Comparison of ENCODE assay signal across 26 cellular contexts in genomic region chr1:68608289-68608688, GRCh38.
"Had no signal": no experiment of that assay in that cellular context is flagged by ENCODE, and none has a peak within 500 bp of the region (broad histone marks: within the 10 kb centered on the region; RNA-seq: fewer than 3 reads in every experiment).

No MANE protein-coding gene starts in this region.

- H3K27ac Mint-ChIP-seq: mesothelial cell of epicardium; naive B cell; natural killer cell treated with Interleukin-12 subunit alpha and Interleukin-12 subunit beta and Interleukin-15 and Interleukin-18, amount 100 ng/mL, for 72 hours had no signal

- H3K4me3 ChIP-seq: heart right ventricle, hepatocyte, left ventricle myocardium inferior, lung, pancreas, prostate gland, skin epidermis, suprapubic skin, thoracic aorta, tibial artery, uterus had no signal

- DNase-seq: heart right ventricle; islet precursor cell; left ventricle myocardium inferior; mesendoderm; naive B cell; nucleus accumbens; retina; right cardiac atrium; stimulated activated CD4-positive, alpha-beta T cell treated with anti-CD3 and anti-CD28 coated beads, Interleukin-12 subunit alpha, Interleukin-12 subunit beta, amount 100 ng/mL, for 4 hours; stimulated activated CD4-positive, alpha-beta T cell treated with anti-CD3 and anti-CD28 coated beads, Interleukin-15, amount 100 ng/mL, for 24 hours; stimulated activated CD4-positive, alpha-beta T cell treated with anti-CD3 and anti-CD28 coated beads, Interleukin-2, amount 100 ng/mL, for 24 hours; stimulated activated CD4-positive, alpha-beta T cell treated with anti-CD3 and anti-CD28 coated beads, Interleukin-4, amount 100 ng/mL, for 1 hour; stimulated activated naive CD4-positive, alpha-beta T cell treated with Interleukin-2 at 50 U/mL for 16 hours; tibial artery; trophoblast cell; uterus had no signal

- H3K27me3 ChIP-seq: heart right ventricle, hepatocyte, pancreas, suprapubic skin, tibial artery, uterus had no signal

- H3K4me1 Mint-ChIP-seq: mesothelial cell of epicardium, naive B cell had no signal

- H3K4me2 ChIP-seq: hepatocyte had no signal

- H3K4me3 Mint-ChIP-seq: mesothelial cell of epicardium; naive B cell; natural killer cell treated with Interleukin-12 subunit alpha and Interleukin-12 subunit beta and Interleukin-15 and Interleukin-18, amount 100 ng/mL, for 72 hours had no signal

- H2AFZ ChIP-seq: hepatocyte had no signal

- H3K27me3 Mint-ChIP-seq: naive B cell; natural killer cell treated with Interleukin-12 subunit alpha and Interleukin-12 subunit beta and Interleukin-15 and Interleukin-18, amount 100 ng/mL, for 72 hours had no signal

- H3K27ac ChIP-seq: heart right ventricle, hepatocyte, left ventricle myocardium inferior, pancreas, prostate gland, skin epidermis, suprapubic skin, thoracic aorta, tibial artery, uterus had no signal

- H3K79me2 ChIP-seq: hepatocyte had no signal

- H3K4me1 ChIP-seq: heart right ventricle, left ventricle myocardium inferior, pancreas, prostate gland, suprapubic skin, tibial artery, uterus had no signal

- H3K9me3 ChIP-seq: pancreas, prostate gland, suprapubic skin had no signal

- ATAC-seq: heart right ventricle, pancreas, right cardiac atrium, sciatic nerve had no signal

- H3K36me3 ChIP-seq: heart right ventricle, left ventricle myocardium inferior, pancreas, prostate gland, suprapubic skin, thoracic aorta, tibial artery, uterus had no signal

- FAIRE-seq: pancreas had no signal
